In the genomic region with DNA sequence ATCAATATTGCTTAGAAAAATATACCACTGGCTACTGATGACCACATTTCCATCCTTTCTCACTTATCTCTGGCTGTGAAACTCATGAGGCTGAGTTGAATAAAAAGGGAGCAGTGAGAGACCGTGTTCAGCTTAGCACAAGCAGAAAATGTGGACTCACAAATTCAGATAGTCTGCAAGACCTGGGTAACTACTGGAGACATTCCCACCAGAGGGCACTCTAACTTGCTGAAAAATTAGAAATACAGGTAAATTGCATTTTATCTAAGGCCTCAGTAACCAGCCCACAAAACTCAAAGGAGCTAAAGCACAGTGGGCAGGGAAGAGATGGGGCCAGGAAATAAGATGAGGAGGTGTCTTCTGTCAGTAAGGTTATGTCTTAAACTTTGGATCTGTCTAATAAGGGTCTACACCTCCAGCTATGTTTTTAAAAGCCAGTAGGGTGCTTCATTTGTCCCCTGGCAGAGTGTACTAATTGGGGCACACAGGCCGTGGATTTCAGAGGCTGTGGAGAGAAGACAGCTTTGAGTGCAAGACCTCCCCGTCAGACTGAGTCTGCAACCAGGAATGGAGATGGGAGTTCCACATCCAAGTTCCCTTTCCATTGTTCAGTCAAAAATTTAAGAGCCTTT, we compare ENCODE assay signal across 8 cellular contexts. TPM values are rescaled to one million over a fixed set of nuclear protein-coding genes. Genes with fewer than 3 reads are reported as not detected.
DNase-seq lines count a peak whose midpoint lies in the region; ATAC-seq and TF ChIP-seq lines count a peak whose summit lies in the region.
"Had no signal": no experiment of that assay in that cellular context is flagged by ENCODE, and none has a peak within 500 bp of the region (broad histone marks: within the 10 kb centered on the region; RNA-seq: fewer than 3 reads in every experiment).

No MANE protein-coding gene starts in this region.

- DNase-seq in DMS153 (lab: John Stamatoyannopoulos, UW) (peak; percentile 6), NCI-H1694 (lab: John Stamatoyannopoulos, UW) (peak; percentile 77), WERI-Rb-1 (peak; percentile 48), fibroblast of villous mesenchyme (ENCODE audit: low read depth) (peak; percentile 67), retinal pigment epithelial cell (ENCODE audit: low read depth) (peak; percentile 34)

- peaks cover 34% of the 10 kb centered on the region for H3K27me3 ChIP-seq in WERI-Rb-1 (ENCODE audit: insufficient read depth, low read depth, severe bottlenecking)

- H3K4me3 ChIP-seq in WERI-Rb-1 (ENCODE audit: low read depth, low read length) (no peak overlapping the region), fibroblast of villous mesenchyme (ENCODE audit: low read depth, low read length) (no peak overlapping the region), retinal pigment epithelial cell (ENCODE audit: low read length) (no peak overlapping the region)
- H3K4me3 ChIP-seq: skin epidermis had no signal

- no peaks in the 10 kb centered on the region for H3K9me3 ChIP-seq in WERI-Rb-1 (ENCODE audit: severe bottlenecking)

- ATAC-seq in GM19351 (IDR thresholded peaks at IDR 0.05; ENCODE audit: unreplicated experiment) (peak; percentile 52), GM19397 (IDR thresholded peaks at IDR 0.05; ENCODE audit: unreplicated experiment) (no peak)

- TF ChIP-seq CTCF in WERI-Rb-1 (IDR thresholded peaks at IDR 0.05; ENCODE audit: low read depth, low read length) (peak; percentile 60), fibroblast of villous mesenchyme (IDR thresholded peaks at IDR 0.05; ENCODE audit: insufficient read depth, low read depth, low read length) (peak; percentile 62), retinal pigment epithelial cell (conservative IDR thresholded peaks at IDR 0.05; ENCODE audit: low read depth, low read length) (peak; percentile 73)

- no peak overlapping the region for H3K27ac ChIP-seq in WERI-Rb-1
- H3K27ac ChIP-seq: skin epidermis had no signal

- H3K36me3 ChIP-seq in WERI-Rb-1: no peaks in the 10 kb centered on the region

RNA-seq across cellular contexts. Expression of gene NDUFB6, which starts 8.7 kb away (rescaled TPM):
- 35.8 and 43.6 TPM in 2 replicates for total RNA-seq in fibroblast of villous mesenchyme

RNA-seq across cellular contexts. Expression of gene TOPORS, which starts 29.2 kb away (rescaled TPM):
- total RNA-seq in fibroblast of villous mesenchyme: 25.1 and 44.5 TPM in 2 replicates

RNA-seq across cellular contexts. Expression of gene SMIM27, which starts 29.5 kb away (rescaled TPM):
- 1.7 and 2.6 TPM in 2 replicates for total RNA-seq in fibroblast of villous mesenchyme

RNA-seq across cellular contexts. Expression of gene TAF1L, which starts 53.8 kb away (rescaled TPM):
- under 0.01 TPM in 1 of 2 replicates, not detected in the other for total RNA-seq in fibroblast of villous mesenchyme

RNA-seq across cellular contexts. Expression of gene RIGI, which starts 55.6 kb away (rescaled TPM):
- total RNA-seq in fibroblast of villous mesenchyme: 8.7 and 22.0 TPM in 2 replicates

Comparison
In these comparisons a context has a peak if more than half of its experiments do, and no peak if none do; other contexts are left out.
1. DNase-seq: peak in every context shown above with its lines; median percentile 77 in NCI-H1694; 67 in fibroblast of villous mesenchyme; 48 in WERI-Rb-1; 34 in retinal pigment epithelial cell; 6 in DMS153.